In the genomic region with DNA sequence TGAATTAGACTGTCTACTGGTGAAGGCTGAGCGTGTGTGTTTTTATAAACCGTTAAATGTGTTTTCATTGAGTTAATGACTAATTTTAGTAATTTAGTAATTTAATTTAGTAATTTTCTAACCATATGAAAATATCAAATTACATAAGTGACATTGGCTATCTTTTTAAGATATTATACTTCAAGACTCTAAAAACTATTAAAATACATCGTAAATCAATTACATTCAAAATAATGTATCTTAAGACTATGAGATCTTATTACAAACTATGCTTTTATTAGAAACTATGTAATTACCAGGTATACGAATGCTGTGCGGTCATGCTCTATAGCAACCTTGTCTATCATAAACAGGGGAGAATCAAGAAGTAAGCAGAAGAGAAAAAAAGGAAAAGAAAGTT, we compare ENCODE assay signal across 28 cellular contexts.
"Had no signal": no experiment of that assay in that cellular context is flagged by ENCODE, and none has a peak within 500 bp of the region (broad histone marks: within the 10 kb centered on the region; RNA-seq: fewer than 3 reads in every experiment).

No MANE protein-coding gene starts in this region.

- H3K36me3 ChIP-seq: colonic mucosa, gastrocnemius medialis, heart left ventricle had no signal

- DNase-seq: activated CD4-positive, alpha-beta T cell treated with anti-CD3 and anti-CD28 coated beads for 1 hour; activated CD4-positive, alpha-beta T cell treated with anti-CD3 and anti-CD28 coated beads for 48 hours; activated CD4-positive, alpha-beta T cell treated with anti-CD3 and anti-CD28 coated beads, Interleukin-2, amount 50 U/mL, for 1 hour; activated CD4-positive, alpha-beta T cell treated with anti-CD3 and anti-CD28 coated beads, Interleukin-2, amount 50 U/mL, for 48 hours; activated CD8-positive, alpha-beta memory T cell treated with anti-CD3 and anti-CD28 coated beads for 24 hours; activated CD8-positive, alpha-beta T cell treated with anti-CD3 and anti-CD28 coated beads for 36 hours; activated effector memory CD4-positive, alpha-beta T cell treated with Interleukin-2 at 50 U/mL for 16 hours; activated gamma-delta T cell treated with Interleukin-2 at 50 U/mL for 16 hours; activated naive CD4-positive, alpha-beta T cell treated with anti-CD3 and anti-CD28 coated beads, Interleukin-2, amount 50 U/mL, for 16 hours; activated naive CD4-positive, alpha-beta T cell treated with Interleukin-2 at 50 U/mL for 16 hours; activated T-cell treated with anti-CD3 and anti-CD28 coated beads, Interleukin-2, amount 50 U/mL, for 4 hours; amniotic stem cell; anterior cingulate cortex; body of pancreas; caudate nucleus; colonic mucosa; dorsolateral prefrontal cortex; effector memory CD4-positive, alpha-beta T cell; endodermal cell; foreskin fibroblast; gastrocnemius medialis; glutamatergic neuron; heart left ventricle; T-helper 2 cell had no signal

- H3K4me3 ChIP-seq: body of pancreas, colonic mucosa, dorsolateral prefrontal cortex, gastrocnemius medialis, heart left ventricle had no signal

- H3K9me3 ChIP-seq: body of pancreas, colonic mucosa, gastrocnemius medialis, heart left ventricle had no signal

- H3K27ac ChIP-seq: colonic mucosa, dorsolateral prefrontal cortex, gastrocnemius medialis, heart left ventricle, VCaP had no signal

- H3K4me1 ChIP-seq: colonic mucosa, gastrocnemius medialis had no signal

- ATAC-seq: activated CD8-positive, alpha-beta T cell treated with anti-CD3 and anti-CD28 coated beads for 36 hours; activated T-cell treated with anti-CD3 and anti-CD28 coated beads, Interleukin-2, amount 50 U/mL, for 4 hours; activated T-helper 17 cell treated with anti-CD3 and anti-CD28 coated beads, Interleukin-2, amount 50 U/mL, for 72 hours; body of pancreas; esophagus mucosa; gastrocnemius medialis; heart left ventricle; WTC11 had no signal

- H3K27me3 ChIP-seq: body of pancreas, colonic mucosa, dorsolateral prefrontal cortex, gastrocnemius medialis had no signal
